Comparison of ENCODE assay signal across 21 cellular contexts in genomic region chr12:51295651-51296050, GRCh38. TPM values are rescaled to one million over a fixed set of nuclear protein-coding genes. Genes with fewer than 3 reads are reported as not detected.
"Had no signal": no experiment of that assay in that cellular context is flagged by ENCODE, and none has a peak within 500 bp of the region (broad histone marks: within the 10 kb centered on the region; RNA-seq: fewer than 3 reads in every experiment).

No MANE protein-coding gene starts in this region.

- H3K27ac ChIP-seq: brain microvascular endothelial cell, cardiac muscle cell, SK-N-MC, VCaP had no signal

- ATAC-seq: activated naive CD4-positive, alpha-beta T cell treated with anti-CD3 and anti-CD28 coated beads, Interleukin-2, amount 50 U/mL, for 72 hours; Right ventricle myocardium inferior; T-cell had no signal

- H3K9me3 Mint-ChIP-seq: activated CD4-positive, alpha-beta memory T cell treated with anti-CD3 and anti-CD28 coated beads for 36 hours; activated CD4-positive, alpha-beta T cell treated with anti-CD3 and anti-CD28 coated beads, Interleukin-2, amount 10 ng/mL, durations not matched to agents 7 days and 5 days; activated naive CD4-positive, alpha-beta T cell treated with anti-CD3 and anti-CD28 coated beads, Interleukin-2, amount 50 U/mL, for 72 hours; activated T-helper 1 cell treated with anti-CD3 and anti-CD28 coated beads, Interleukin-12 subunit alpha, Interleukin-12 subunit beta, Interleukin-2, Interleukin-4 antibody, amounts not matched to agents 30 ng/mL and 10 ng/mL and 1 ng/mL, durations not matched to agents 14 hours and 24 hours and 36 hours; T-cell had no signal

- H3K4me3 Mint-ChIP-seq: activated CD4-positive, alpha-beta memory T cell treated with anti-CD3 and anti-CD28 coated beads for 36 hours; activated CD4-positive, alpha-beta T cell treated with anti-CD3 and anti-CD28 coated beads, Interleukin-2, amount 10 ng/mL, durations not matched to agents 7 days and 5 days; activated T-helper 1 cell treated with anti-CD3 and anti-CD28 coated beads, Interleukin-12 subunit alpha, Interleukin-12 subunit beta, Interleukin-2, Interleukin-4 antibody, amounts not matched to agents 30 ng/mL and 10 ng/mL and 1 ng/mL, durations not matched to agents 14 hours and 24 hours and 36 hours; T-cell had no signal

- H3K27ac Mint-ChIP-seq: activated CD4-positive, alpha-beta memory T cell treated with anti-CD3 and anti-CD28 coated beads for 36 hours; activated CD4-positive, alpha-beta T cell treated with anti-CD3 and anti-CD28 coated beads, Interleukin-2, amount 10 ng/mL, durations not matched to agents 7 days and 5 days; activated naive CD4-positive, alpha-beta T cell treated with anti-CD3 and anti-CD28 coated beads, Interleukin-2, amount 50 U/mL, for 72 hours; activated T-helper 1 cell treated with anti-CD3 and anti-CD28 coated beads, Interleukin-12 subunit alpha, Interleukin-12 subunit beta, Interleukin-2, Interleukin-4 antibody, amounts not matched to agents 30 ng/mL and 10 ng/mL and 1 ng/mL, durations not matched to agents 14 hours and 24 hours and 36 hours had no signal

- H3K4me3 ChIP-seq: cardiac muscle cell, SK-N-MC had no signal

- DNase-seq: activated CD4-positive, alpha-beta memory T cell treated with anti-CD3 and anti-CD28 coated beads for 36 hours; activated CD4-positive, alpha-beta T cell treated with anti-CD3 and anti-CD28 coated beads, Interleukin-2, amount 10 ng/mL, durations not matched to agents 7 days and 5 days; activated CD4-positive, CD25-positive, alpha-beta regulatory T cell; activated CD8-positive, alpha-beta memory T cell treated with anti-CD3 and anti-CD28 coated beads, Interleukin-2, amount 50 U/mL, for 4 hours; activated effector memory CD4-positive, alpha-beta T cell treated with Interleukin-2 at 50 U/mL for 16 hours; activated naive CD4-positive, alpha-beta T cell treated with Interleukin-2 at 50 U/mL for 16 hours; brain microvascular endothelial cell; MM.1S; NCI-H1105; NCI-H1436; NCI-H1694 treated with DMSO at 0.1 percent for 48 hours; NCI-H2029 treated with DMSO at 0.1 percent for 48 hours; NCI-H510A treated with DMSO at 0.1 percent for 48 hours; T-cell had no signal

- H3K27me3 Mint-ChIP-seq: activated CD4-positive, alpha-beta memory T cell treated with anti-CD3 and anti-CD28 coated beads for 36 hours; activated CD4-positive, alpha-beta T cell treated with anti-CD3 and anti-CD28 coated beads, Interleukin-2, amount 10 ng/mL, durations not matched to agents 7 days and 5 days; T-cell had no signal

- H3K27me3 ChIP-seq: brain microvascular endothelial cell, cardiac muscle cell had no signal

- H3K36me3 ChIP-seq: brain microvascular endothelial cell, cardiac muscle cell had no signal

RNA-seq across cellular contexts. Expression of gene BIN2, which starts 28.3 kb away (rescaled TPM):
- total RNA-seq: cardiac muscle cell had no signal
- polyA plus RNA-seq: cardiac muscle cell had no signal

RNA-seq across cellular contexts. Expression of gene CELA1, which starts 50.8 kb away (rescaled TPM):
- total RNA-seq: activated CD4-positive, alpha-beta T cell treated with anti-CD3 and anti-CD28 coated beads, Interleukin-2, amount 10 ng/mL, durations not matched to agents 7 days and 5 days; activated naive CD4-positive, alpha-beta T cell treated with anti-CD3 and anti-CD28 coated beads, Interleukin-2, amount 50 U/mL, for 72 hours; activated T-helper 1 cell treated with anti-CD3 and anti-CD28 coated beads, Interleukin-12 subunit alpha, Interleukin-12 subunit beta, Interleukin-2, Interleukin-4 antibody, amounts not matched to agents 30 ng/mL and 10 ng/mL and 1 ng/mL, durations not matched to agents 14 hours and 24 hours and 36 hours; cardiac muscle cell; Right ventricle myocardium inferior had no signal
- polyA plus RNA-seq: adipose tissue, cardiac muscle cell had no signal
